Comparison of ENCODE assay signal across 13 cellular contexts in the genomic region with DNA sequence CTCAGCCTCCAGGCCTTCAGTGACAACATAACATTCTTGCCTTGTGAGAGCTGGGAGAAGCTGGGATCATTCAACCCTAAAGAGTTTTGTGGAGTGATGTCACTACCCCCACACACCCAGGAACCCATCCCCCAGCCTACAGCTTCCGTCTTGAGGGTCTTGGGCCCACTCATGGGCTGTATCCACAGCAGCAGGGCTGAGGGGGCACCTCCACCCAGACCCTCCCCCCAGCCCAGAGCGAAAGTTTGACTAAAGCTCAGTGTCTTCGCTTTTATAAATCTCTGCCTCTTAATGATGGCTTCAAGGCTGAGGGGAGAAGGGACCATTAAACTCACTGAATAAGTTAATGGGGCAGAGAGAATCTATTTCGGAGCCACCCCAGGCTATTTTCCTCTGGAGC. TPM values are rescaled to one million over a fixed set of nuclear protein-coding genes. Genes with fewer than 3 reads are reported as not detected.
DNase-seq lines count a peak whose midpoint lies in the region.
"Had no signal": no experiment of that assay in that cellular context is flagged by ENCODE, and none has a peak within 500 bp of the region (broad histone marks: within the 10 kb centered on the region; RNA-seq: fewer than 3 reads in every experiment).

No MANE protein-coding gene starts in this region.

- DNase-seq in activated effector memory CD4-positive, alpha-beta T cell treated with anti-CD3 and anti-CD28 coated beads, Interleukin-2, amount 50 U/mL, for 16 hours: peak; percentile 28
- no peak for DNase-seq in activated effector memory CD4-positive, alpha-beta T cell treated with Interleukin-2 at 50 U/mL for 16 hours
- DNase-seq in left kidney (ENCODE audit: low read depth, low spot score) (peak; percentile 89), posterior vena cava (ENCODE audit: low spot score) (peak; percentile 41), NCI-H1092 (lab: John Stamatoyannopoulos, UW) (no peak), NCI-H187 (lab: John Stamatoyannopoulos, UW) (no peak), NCI-H146 (lab: John Stamatoyannopoulos, UW) (no peak), SW 1271 (lab: John Stamatoyannopoulos, UW) (no peak)
- DNase-seq: AML-193; CD4-positive, alpha-beta T cell; DMS79 treated with DMSO at 0.1 percent for 48 hours; GF-D8; H9 had no signal

- intact Hi-C loops in posterior vena cava (cut with DNase I): no loop called here

RNA-seq across cellular contexts. Expression of a gene that starts 23.8 kb away (rescaled TPM):
- 10 to 100 TPM; 34.3 to 94.1 TPM for total RNA-seq in posterior vena cava

Comparison
In these comparisons a context has a peak if more than half of its experiments do, and no peak if none do; other contexts are left out.
1. DNase-seq: peak in activated effector memory CD4-positive, alpha-beta T cell treated with anti-CD3 and anti-CD28 coated beads, Interleukin-2, amount 50 U/mL, for 16 hours (single experiment), left kidney (single experiment) and posterior vena cava (single experiment); none in activated effector memory CD4-positive, alpha-beta T cell treated with Interleukin-2 at 50 U/mL for 16 hours (single experiment), NCI-H1092 (single experiment), NCI-H187 (0 of 2), NCI-H146 (single experiment) and SW 1271 (0 of 2).